ENCODE assay signal across 8 cellular contexts in the genomic region with DNA sequence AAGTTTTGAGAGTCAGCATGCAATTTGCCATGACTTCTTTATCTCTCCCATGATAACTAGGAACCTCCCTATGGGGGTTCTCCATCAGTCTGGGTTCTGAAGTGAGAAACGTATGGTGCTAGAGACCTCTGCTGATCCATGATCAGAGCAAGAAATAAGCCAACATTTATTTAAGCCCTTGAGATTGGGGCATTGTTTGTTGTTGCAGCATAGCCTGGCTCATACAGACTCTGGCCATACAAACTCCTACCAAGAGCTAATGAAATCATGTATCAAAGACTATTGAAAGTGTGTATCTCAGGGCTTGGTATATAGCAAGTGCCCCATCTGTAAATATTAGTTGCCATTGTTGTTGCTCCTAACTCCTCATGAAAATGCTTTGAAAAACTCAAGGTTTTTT.
"Had no signal": no experiment of that assay in that cellular context is flagged by ENCODE, and none has a peak within 500 bp of the region (broad histone marks: within the 10 kb centered on the region; RNA-seq: fewer than 3 reads in every experiment).

No MANE protein-coding gene starts in this region.

- DNase-seq: GDM1, GF-D8 had no signal

- H3K4me3 ChIP-seq: GM12878 had no signal

- FAIRE-seq: G401.6, GM12878, GM12891, GM12892, GM18507, GM19239 had no signal

- ATAC-seq: GM12878 had no signal
